Comparison of ENCODE assay signal across 21 cellular contexts in the genomic region with DNA sequence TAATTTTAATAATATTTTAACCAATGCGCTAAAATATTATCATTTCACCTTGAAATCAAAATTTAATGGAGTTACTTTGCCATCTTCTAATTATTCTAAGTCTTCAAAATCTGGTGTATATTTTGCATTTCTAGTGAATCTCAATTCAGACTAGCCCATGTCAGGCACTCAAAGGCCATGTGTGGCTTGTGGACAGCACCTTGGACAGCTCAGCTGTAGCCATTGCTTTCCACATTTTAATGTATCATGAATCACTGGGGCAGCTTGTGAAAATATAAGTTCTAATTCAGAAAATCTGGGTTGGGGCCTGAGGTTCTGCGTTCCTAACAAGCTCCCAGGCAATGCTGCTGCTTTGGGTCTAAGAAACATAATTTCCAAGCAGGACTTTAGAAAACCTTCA. TPM values are rescaled to one million over a fixed set of nuclear protein-coding genes. Genes with fewer than 3 reads are reported as not detected.
A peak's percentile ranks its signal among the peaks of the same experiment; 100 is the strongest.
DNase-seq lines count a peak whose midpoint lies in the region; ATAC-seq, FAIRE-seq and TF ChIP-seq lines count a peak whose summit lies in the region.
"Had no signal": no experiment of that assay in that cellular context is flagged by ENCODE, and none has a peak within 500 bp of the region (broad histone marks: within the 10 kb centered on the region; RNA-seq: fewer than 3 reads in every experiment).

No MANE protein-coding gene starts in this region.

- no peak for ATAC-seq in HG02623 (IDR thresholded peaks at IDR 0.05; ENCODE audit: unreplicated experiment)
- ATAC-seq: lower lobe of right lung, natural killer cell, psoas muscle, upper lobe of right lung had no signal

- no peak overlapping the region for H3K4me3 ChIP-seq in NB4 (ENCODE audit: low read depth, low read length)
- no peak overlapping the region for H3K4me3 ChIP-seq in astrocyte of the spinal cord (ENCODE audit: low read depth, low read length)
- H3K4me3 ChIP-seq: lower lobe of right lung, psoas muscle, stomach, upper lobe of right lung had no signal

- no peak for TF ChIP-seq CTCF in NB4 (IDR thresholded peaks at IDR 0.05; ENCODE audit: low read depth, low read length)
- no peak for TF ChIP-seq CTCF in astrocyte of the spinal cord (IDR thresholded peaks at IDR 0.05; ENCODE audit: low read depth, low read length)
- TF ChIP-seq CTCF in GM10266 (IDR thresholded peaks at IDR 0.05; ENCODE audit: control insufficient read depth, insufficient read depth, low read depth, missing control alignments): no peak

- DNase-seq in ACHN: peak; percentile 35
- DNase-seq in NB4 (ENCODE audit: low read depth): peak; percentile 34
- DNase-seq in astrocyte of the spinal cord (ENCODE audit: low read depth, low spot score): peak; percentile 16
- peak; percentile 16 for DNase-seq in iris pigment epithelial cell (ENCODE audit: low read depth)
- no peak for DNase-seq in anterior cingulate cortex (lab: John Stamatoyannopoulos, UW)
- no peak for DNase-seq in GM10266 (ENCODE audit: extremely low spot score)
- DNase-seq in frontal cortex (ENCODE audit: low spot score in 2 of 2): no peak
- DNase-seq: activated CD8-positive, alpha-beta memory T cell treated with anti-CD3 and anti-CD28 coated beads, Interleukin-2, amount 50 U/mL, for 4 hours; activated naive CD4-positive, alpha-beta T cell treated with anti-CD3 and anti-CD28 coated beads for 36 hours; CD4-positive, alpha-beta memory T cell; DND-41; lower lobe of right lung; natural killer cell; NCI-H1436 treated with DMSO at 0.1 percent for 48 hours; NCI-H345; NK-92 treated with Interleukin-12 subunit alpha and Interleukin-12 subunit beta, amount 100 ng/mL, for 24 hours; psoas muscle; stomach; upper lobe of right lung had no signal

- in situ Hi-C loops in ACHN (cut with HindIII; ENCODE audit: low pct_ligation_motif_present, low pct_unique_long_range_greater_than_20kb, low sequenced_read_pairs) (no loop called here), astrocyte of the spinal cord (cut with HindIII; ENCODE audit: low sequenced_read_pairs) (no loop called here)

- no peak for TF ChIP-seq POLR2A in NB4 (IDR thresholded peaks at IDR 0.05; ENCODE audit: extremely low read depth, insufficient read length)

- no peak for FAIRE-seq in frontal cortex (lab: Jason Lieb, UNC)

RNA-seq across cellular contexts. Expression of a gene that starts 57.2 kb away (rescaled TPM):
- total RNA-seq in frontal cortex: not detected
- total RNA-seq: A673; activated naive CD4-positive, alpha-beta T cell treated with anti-CD3 and anti-CD28 coated beads for 36 hours; CD4-positive, alpha-beta memory T cell had no signal

Comparison
In these comparisons a context has a peak if more than half of its experiments do, and no peak if none do; other contexts are left out.
1. DNase-seq: peak in ACHN (single experiment), NB4 (single experiment), astrocyte of the spinal cord (single experiment) and iris pigment epithelial cell (single experiment); none in anterior cingulate cortex (0 of 58), GM10266 (single experiment) and frontal cortex (0 of 2).